Comparison of ENCODE assay signal across 9 cellular contexts in genomic region chr2:158179660-158180059, GRCh38.
DNase-seq lines count a peak whose midpoint lies in the region; ATAC-seq and TF ChIP-seq lines count a peak whose summit lies in the region.
"Had no signal": no experiment of that assay in that cellular context is flagged by ENCODE, and none has a peak within 500 bp of the region (broad histone marks: within the 10 kb centered on the region; RNA-seq: fewer than 3 reads in every experiment).

No MANE protein-coding gene starts in this region.

- no peaks in the 10 kb centered on the region for H3F3A ChIP-seq in neural cell (ENCODE audit: insufficient read depth, low read length, poor library complexity, severe bottlenecking)

- no peak overlapping the region for H2BK20ac ChIP-seq in IMR-90 (ENCODE audit: low read depth, low read length)

- CTCF ChIA-PET in IMR-90 (lab: Yijun Ruan, JAX), result interaction anchor here (1.0 to 1.5 kb wide), 6 partner anchors 12 to 596 kb away, joined by 3 to 6 read pairs (median 4); no protein-coding TSS in a partner anchor

- H3K4me3 ChIP-seq in GM06990 (replicated peaks; ENCODE audit: low read depth, low read length) (no peak overlapping the region), IMR-90 (ENCODE audit: insufficient read depth, low read depth, low read length) (no peak overlapping the region), astrocyte of the cerebellum (ENCODE audit: low read depth, low read length) (no peak overlapping the region), neural cell (ENCODE audit: low read length) (no peak overlapping the region)

- no peak overlapping the region for H2AK9ac ChIP-seq in IMR-90 (replicated peaks; ENCODE audit: low read depth, low read length, poor library complexity)

- TF ChIP-seq EP300 in neural cell (conservative IDR thresholded peaks at IDR 0.05; ENCODE audit: poor library complexity, severe bottlenecking), result no peak

- POLR2A ChIA-PET in IMR-90 (lab: Charles Lee; ENCODE audit: unreplicated experiment), result no interaction called here

- no peak overlapping the region for H3K4ac ChIP-seq in IMR-90 (ENCODE audit: low read depth, low read length)

- H3K36me3 ChIP-seq in GM06990 (ENCODE audit: control insufficient read depth, insufficient read depth, low read length) (no peaks in the 10 kb centered on the region), IMR-90 (ENCODE audit: control insufficient read depth, insufficient read depth, low read length) (no peaks in the 10 kb centered on the region), neural cell (ENCODE audit: insufficient read depth, low read length) (no peaks in the 10 kb centered on the region)

- H2AFZ ChIP-seq in IMR-90 (replicated peaks; ENCODE audit: low read length, poor library complexity) (no peak overlapping the region), neural cell (ENCODE audit: low read depth, low read length) (no peak overlapping the region)

- no peak overlapping the region for H3K23ac ChIP-seq in IMR-90 (ENCODE audit: low read depth, low read length)

- H4K20me1 ChIP-seq in IMR-90 (ENCODE audit: insufficient read depth, low read length), result no peaks in the 10 kb centered on the region
- H4K20me1 ChIP-seq in neural cell (ENCODE audit: insufficient read depth), result no peaks in the 10 kb centered on the region

- H4K91ac ChIP-seq in IMR-90 (ENCODE audit: insufficient read depth, low read depth, low read length), result no peak overlapping the region

- no peak overlapping the region for H4K8ac ChIP-seq in IMR-90 (ENCODE audit: low read depth in 2 of 2, low read length in 2 of 2)

- no peak overlapping the region for H2BK15ac ChIP-seq in IMR-90 (ENCODE audit: low read depth, low read length)

- in situ Hi-C loops in IMR-90 (cut with MboI; ENCODE audit: low sequenced_read_pairs), result loop anchor here (5.0 kb wide), 1 partner anchor 568 kb away; no protein-coding TSS in a partner anchor
- in situ Hi-C loops in astrocyte of the cerebellum (cut with HindIII; ENCODE audit: low sequenced_read_pairs), result loop anchor here (5.0 kb wide), 1 partner anchor 57 kb away; no protein-coding TSS in a partner anchor

- no peak overlapping the region for H2AK5ac ChIP-seq in IMR-90 (ENCODE audit: low read depth, low read length)

- BruUV-seq in IMR-90 (replicated peaks; lab: Mats Ljungman, UMichigan), result no TSS peak

- no peak overlapping the region for H3K4me2 ChIP-seq in IMR-90 (ENCODE audit: low read depth, low read length)
- no peak overlapping the region for H3K4me2 ChIP-seq in neural cell (ENCODE audit: low read length)

- no peaks in the 10 kb centered on the region for H3K79me1 ChIP-seq in IMR-90 (ENCODE audit: low read depth in 1 of 2, low read length in 2 of 2)

- H3K9ac ChIP-seq in IMR-90 (ENCODE audit: low read depth, low read length), result no peak overlapping the region
- H3K9ac ChIP-seq in neural cell (ENCODE audit: low read length), result no peak overlapping the region

- intact Hi-C loops in IMR-90 (cut with micrococcal nuclease), result loop anchor here (1.0 to 5.0 kb wide), 3 partner anchors 278 to 575 kb away; partner anchors contain the start of genes CCDC148 and PKP4

- H2BK120ac ChIP-seq in IMR-90 (ENCODE audit: low read depth, low read length), result no peak overlapping the region

- WGBS in IMR-90 (ENCODE audit: extremely low coverage in 2 of 2, insufficient read length in 1 of 2), 2 experiments, result no CpG with 5 or more reads among the region's 2 CpGs

- dilution Hi-C loops in IMR-90 (cut with HindIII; ENCODE audit: low sequenced_read_pairs, unreplicated experiment), result no loop called here

- H3K18ac ChIP-seq in IMR-90 (ENCODE audit: low read depth, low read length), result no peak overlapping the region

- no peak for DNase-seq in GM06990 (ENCODE audit: extremely low read depth, insufficient read length)
- DNase-seq in IMR-90, result peak; percentile 26
- no peak for DNase-seq in astrocyte of the cerebellum (ENCODE audit: low read depth)
- no peak for DNase-seq in caudate nucleus (lab: John Stamatoyannopoulos, UW)
- no peak for DNase-seq in SKM-1 treated with dmso at 0.1 percent for 144 hours (lab: John Stamatoyannopoulos, UW; ENCODE audit: unreplicated experiment)
- no peak for DNase-seq in effector CD4-positive, alpha-beta T cell

- TF ChIP-seq CTCF in GM06990 (IDR thresholded peaks at IDR 0.05; ENCODE audit: insufficient read depth, low read length, poor library complexity, severe bottlenecking), result peak; percentile 35
- peak; percentile 54 for TF ChIP-seq CTCF in IMR-90 (conservative IDR thresholded peaks at IDR 0.05; ENCODE audit: low read depth, low read length)
- peak; percentile 30 for TF ChIP-seq CTCF in astrocyte of the cerebellum (IDR thresholded peaks at IDR 0.05; ENCODE audit: low read depth, low read length, missing control alignments)
- TF ChIP-seq CTCF in neural cell (IDR thresholded peaks at IDR 0.05; ENCODE audit: poor library complexity, severe bottlenecking), result peak; percentile 47

- no peak overlapping the region for H2BK5ac ChIP-seq in IMR-90 (ENCODE audit: low read depth, low read length, poor library complexity, severe bottlenecking)

- H3K79me2 ChIP-seq in neural cell (replicated peaks; ENCODE audit: insufficient read depth, low read length), result no peaks in the 10 kb centered on the region

- H3K9me2 ChIP-seq in neural cell (ENCODE audit: insufficient read depth, low read length), result no peaks in the 10 kb centered on the region

- H3K14ac ChIP-seq in IMR-90 (replicated peaks; ENCODE audit: low read depth, low read length), result no peak overlapping the region

- no peaks in the 10 kb centered on the region for H3K4me1 ChIP-seq in IMR-90 (ENCODE audit: control insufficient read depth, insufficient read depth, low read length)

- H3K27ac ChIP-seq in IMR-90 (ENCODE audit: insufficient read depth, low read length) (no peak overlapping the region), neural cell (ENCODE audit: low read length) (no peak overlapping the region), caudate nucleus (ENCODE audit: low read depth, low read length) (no peak overlapping the region)

- H3K9me3 ChIP-seq in IMR-90 (ENCODE audit: control insufficient read depth, insufficient read depth, low read length) (no peaks in the 10 kb centered on the region), neural cell (ENCODE audit: low read length) (no peaks in the 10 kb centered on the region)

- H3K9me1 ChIP-seq in IMR-90 (ENCODE audit: insufficient read depth, low read length), result no peaks in the 10 kb centered on the region

- peak; percentile 66 for TF ChIP-seq RAD21 in IMR-90 (IDR thresholded peaks at IDR 0.05; ENCODE audit: low read length)
- TF ChIP-seq RAD21 in neural cell (conservative IDR thresholded peaks at IDR 0.05), result peak; percentile 60

- ATAC-seq in IMR-90 (ENCODE audit: low read depth) (peak; percentile 54), GM18858 (IDR thresholded peaks at IDR 0.05; ENCODE audit: unreplicated experiment) (no peak)
- ATAC-seq: naive thymus-derived CD8-positive, alpha-beta T cell had no signal

- no peak overlapping the region for H3K56ac ChIP-seq in IMR-90 (ENCODE audit: extremely low read depth, insufficient read depth, low read length)

- H4K5ac ChIP-seq in IMR-90 (ENCODE audit: low read depth, low read length), result no peak overlapping the region

- TF ChIP-seq POLR2A in IMR-90 (IDR thresholded peaks at IDR 0.05; ENCODE audit: low read depth, low read length), result no peak

- H3K27me3 ChIP-seq in GM06990 (replicated peaks; ENCODE audit: control insufficient read depth, insufficient read depth, low read length) (no peaks in the 10 kb centered on the region), IMR-90 (ENCODE audit: control insufficient read depth, insufficient read depth, low read length) (peaks cover 2% of the 10 kb centered on the region), neural cell (ENCODE audit: insufficient read depth, low read depth, low read length) (no peaks in the 10 kb centered on the region)

TF ChIP-seq in IMR-90, 13 proteins besides CTCF, POLR2A, EP300 and RAD21:
- no peak for TF ChIP-seq MAFK (IDR thresholded peaks at IDR 0.05; ENCODE audit: low read depth, low read length)
- TF ChIP-seq CEBPB (IDR thresholded peaks at IDR 0.05; ENCODE audit: low read depth, low read length), result peak; percentile 53; the same call in 1 of the 2 replicates
- no peak for TF ChIP-seq MXI1 (IDR thresholded peaks at IDR 0.05; ENCODE audit: borderline replicate concordance, low read depth, low read length)
- no peak for TF ChIP-seq RFX5 (IDR thresholded peaks at IDR 0.05; ENCODE audit: low read depth, low read length)
- TF ChIP-seq, protein P1, sequence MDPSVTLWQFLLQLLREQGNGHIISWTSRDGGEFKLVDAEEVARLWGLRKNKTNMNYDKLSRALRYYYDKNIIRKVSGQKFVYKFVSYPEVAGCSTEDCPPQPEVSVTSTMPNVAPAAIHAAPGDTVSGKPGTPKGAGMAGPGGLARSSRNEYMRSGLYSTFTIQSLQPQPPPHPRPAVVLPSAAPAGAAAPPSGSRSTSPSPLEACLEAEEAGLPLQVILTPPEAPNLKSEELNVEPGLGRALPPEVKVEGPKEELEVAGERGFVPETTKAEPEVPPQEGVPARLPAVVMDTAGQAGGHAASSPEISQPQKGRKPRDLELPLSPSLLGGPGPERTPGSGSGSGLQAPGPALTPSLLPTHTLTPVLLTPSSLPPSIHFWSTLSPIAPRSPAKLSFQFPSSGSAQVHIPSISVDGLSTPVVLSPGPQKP (IDR thresholded peaks at IDR 0.05; ENCODE audit: borderline replicate concordance, low read depth, low read length), result no peak
- TF ChIP-seq RCOR1 (IDR thresholded peaks at IDR 0.05; ENCODE audit: insufficient replicate concordance, low read length), result no peak
- TF ChIP-seq SMC3 (IDR thresholded peaks at IDR 0.05; ENCODE audit: low read depth, low read length), result peak; percentile 41; the same call in 1 of the 2 replicates
TF ChIP-seq in IMR-90: peak in this region for 2.

TF ChIP-seq in neural cell, 6 proteins besides CTCF, POLR2A, EP300 and RAD21:
- TF ChIP-seq POLR2AphosphoS5 (IDR thresholded peaks at IDR 0.05) (no peak), SMC3 (conservative IDR thresholded peaks at IDR 0.05; ENCODE audit: poor library complexity) (peak; percentile 54)
